In the genomic region with DNA sequence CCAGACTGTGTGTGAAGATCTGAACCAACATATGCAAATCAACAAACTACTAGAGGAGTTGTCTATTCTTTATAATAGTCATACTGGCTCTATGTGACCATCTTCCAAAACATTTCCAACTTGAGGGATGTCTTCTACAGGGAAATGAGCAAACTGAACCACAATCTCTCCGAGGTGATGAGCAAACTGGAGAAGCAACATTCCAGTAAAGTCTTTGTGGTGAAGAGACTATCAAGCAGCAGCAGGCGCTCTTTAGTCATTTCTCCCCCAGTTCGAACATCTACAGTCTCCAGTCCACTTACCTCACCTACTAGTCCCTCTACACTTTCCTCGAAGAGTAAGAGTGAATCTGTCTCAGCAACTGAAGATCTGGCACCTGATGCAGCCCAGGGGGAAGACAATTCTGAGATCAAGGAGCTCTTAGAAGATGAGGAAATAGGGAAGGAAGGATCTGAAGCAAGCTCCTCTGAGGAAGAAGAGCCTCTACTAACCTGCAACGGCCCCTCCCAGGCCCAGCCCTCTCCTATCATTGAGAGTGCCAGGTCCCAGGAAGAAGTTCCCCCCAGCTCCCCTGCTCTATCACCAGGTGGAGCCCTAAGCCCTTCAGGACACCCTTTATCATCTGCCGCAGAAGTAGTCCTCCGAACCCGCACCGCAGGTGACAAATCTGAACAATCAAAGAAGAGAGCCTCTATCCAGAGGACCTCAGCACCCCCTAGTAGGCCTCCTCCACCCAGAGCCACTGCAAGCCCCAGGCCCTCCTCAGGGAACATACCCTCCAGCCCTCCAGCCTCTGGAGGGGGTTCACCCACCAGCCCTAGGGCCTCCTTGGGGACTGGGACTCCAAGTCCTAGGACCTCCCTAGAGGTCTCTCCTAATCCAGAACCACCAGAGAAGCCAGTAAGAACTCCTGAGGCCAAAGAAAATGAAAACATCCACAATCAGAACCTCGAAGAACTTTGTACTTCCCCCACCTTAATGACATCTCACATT, we compare ENCODE assay signal across 2 cellular contexts.
TF ChIP-seq lines count a peak whose summit lies in the region.

No MANE protein-coding gene starts in this region.

TF ChIP-seq in A549, 52 proteins besides CTCF, POLR2A, EP300 and RAD21:
- no peak for TF ChIP-seq GATA3 (IDR thresholded peaks at IDR 0.05; ENCODE audit: borderline replicate concordance)
- TF ChIP-seq, protein P1, sequence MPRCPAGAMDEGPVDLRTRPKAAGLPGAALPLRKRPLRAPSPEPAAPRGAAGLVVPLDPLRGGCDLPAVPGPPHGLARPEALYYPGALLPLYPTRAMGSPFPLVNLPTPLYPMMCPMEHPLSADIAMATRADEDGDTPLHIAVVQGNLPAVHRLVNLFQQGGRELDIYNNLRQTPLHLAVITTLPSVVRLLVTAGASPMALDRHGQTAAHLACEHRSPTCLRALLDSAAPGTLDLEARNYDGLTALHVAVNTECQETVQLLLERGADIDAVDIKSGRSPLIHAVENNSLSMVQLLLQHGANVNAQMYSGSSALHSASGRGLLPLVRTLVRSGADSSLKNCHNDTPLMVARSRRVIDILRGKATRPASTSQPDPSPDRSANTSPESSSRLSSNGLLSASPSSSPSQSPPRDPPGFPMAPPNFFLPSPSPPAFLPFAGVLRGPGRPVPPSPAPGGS (IDR thresholded peaks at IDR 0.05): no peak
- TF ChIP-seq BHLHE40 (IDR thresholded peaks at IDR 0.05; ENCODE audit: low read depth, low read length): no peak

TF ChIP-seq in H1, 55 proteins besides CTCF, POLR2A, EP300 and RAD21:
- TF ChIP-seq EGR1 (IDR thresholded peaks at IDR 0.05; ENCODE audit: borderline replicate concordance, low read depth, low read length) (no peak), YY1 (IDR thresholded peaks at IDR 0.05; ENCODE audit: low read depth, low read length) (no peak), CTBP2 (IDR thresholded peaks at IDR 0.05; ENCODE audit: borderline replicate concordance, insufficient read depth, insufficient read length, low read length) (no peak), SP1 (IDR thresholded peaks at IDR 0.05; ENCODE audit: low read depth, low read length) (no peak), NRF1 (IDR thresholded peaks at IDR 0.05; ENCODE audit: low read depth, low read length) (no peak), MAFK (IDR thresholded peaks at IDR 0.05; ENCODE audit: low read depth, low read length) (no peak)
TF ChIP-seq in H1: peak in this region for 0.
